Comparison of ENCODE assay signal across 8 cellular contexts in genomic region chr2:171894612-171894947, GRCh38. TPM values are rescaled to one million over a fixed set of nuclear protein-coding genes. Genes with fewer than 3 reads are reported as not detected.
A peak's percentile ranks its signal among the peaks of the same experiment; 100 is the strongest.
DNase-seq lines count a peak whose midpoint lies in the region; ATAC-seq and TF ChIP-seq lines count a peak whose summit lies in the region.

No MANE protein-coding gene starts in this region.

- H3K9me3 ChIP-seq in BLaER1 treated with 17β-estradiol and CSF1 and Interleukin-3, amounts not matched to agents 10 nM and 100 nM (replicated peaks in 1 of 11) = peaks cover 0 to 16% (median 13%) of the 10 kb centered on the region in 11 experiments; a peak in 18 of 22 replicates
- H3K9me3 ChIP-seq in MM.1S (replicated peaks; ENCODE audit: insufficient read depth, low read length) = no peaks in the 10 kb centered on the region
- H3K9me3 ChIP-seq in effector memory CD4-positive, alpha-beta T cell (ENCODE audit: control insufficient read depth, low read length) = no peaks in the 10 kb centered on the region
- no peaks in the 10 kb centered on the region for H3K9me3 ChIP-seq in neural cell (ENCODE audit: low read length)

- H3K9ac ChIP-seq in BLaER1 treated with 17β-estradiol and CSF1 and Interleukin-3, amounts not matched to agents 10 nM and 100 nM = peak overlapping the region; percentile 81 to 91 (median 87)
- H3K9ac ChIP-seq in MM.1S (ENCODE audit: low read length) = peak overlapping the region; percentile 80; the same call in 1 of the 2 replicates
- peak overlapping the region; percentile 81 for H3K9ac ChIP-seq in neural cell (ENCODE audit: low read length)

- H2AFZ ChIP-seq in MM.1S (ENCODE audit: low read length) = peak overlapping the region; percentile 86
- H2AFZ ChIP-seq in neural cell (ENCODE audit: low read depth, low read length) = peak overlapping the region; percentile 81

- no peak for TF ChIP-seq RAD21 in neural cell (conservative IDR thresholded peaks at IDR 0.05)

- TF ChIP-seq CTCF in MM.1S (IDR thresholded peaks at IDR 0.05; ENCODE audit: low read length) (no peak), neural cell (IDR thresholded peaks at IDR 0.05; ENCODE audit: poor library complexity, severe bottlenecking) (no peak)

- H3K4me2 ChIP-seq in BLaER1 treated with 17β-estradiol and CSF1 and Interleukin-3, amounts not matched to agents 10 nM and 100 nM = peak overlapping the region; percentile 79 to 91 (median 86)
- H3K4me2 ChIP-seq in MM.1S (ENCODE audit: low read depth, low read length) (peak overlapping the region; percentile 79), neural cell (ENCODE audit: low read length) (peak overlapping the region; percentile 86)

- no peak for DNase-seq in MM.1S
- DNase-seq in effector memory CD4-positive, alpha-beta T cell = no peak
- DNase-seq in AML-193 (lab: John Stamatoyannopoulos, UW) = no peak
- DNase-seq in NCI-H1417 (lab: John Stamatoyannopoulos, UW) = no peak
- DNase-seq in stimulated activated CD4-positive, alpha-beta T cell treated with anti-CD3 and anti-CD28 coated beads, Interleukin-15, amount 100 ng/mL, for 24 hours = no peak

- H3K79me2 ChIP-seq in MM.1S (ENCODE audit: low read length) (peaks cover 24% of the 10 kb centered on the region), neural cell (replicated peaks; ENCODE audit: insufficient read depth, low read length) (peaks cover 24% of the 10 kb centered on the region)

- H3K27me3 ChIP-seq in BLaER1 treated with 17β-estradiol and CSF1 and Interleukin-3, amounts not matched to agents 10 nM and 100 nM = no peaks in the 10 kb centered on the region
- H3K27me3 ChIP-seq in MM.1S (replicated peaks; ENCODE audit: insufficient read depth, low read length) (no peaks in the 10 kb centered on the region), neural cell (ENCODE audit: insufficient read depth, low read depth, low read length) (no peaks in the 10 kb centered on the region)
- no peaks in the 10 kb centered on the region for H3K27me3 ChIP-seq in effector memory CD4-positive, alpha-beta T cell (replicated peaks; ENCODE audit: control insufficient read depth, insufficient read depth, low read length, poor library complexity, severe bottlenecking)

- ATAC-seq in HG03095 (IDR thresholded peaks at IDR 0.05; ENCODE audit: unreplicated experiment) = no peak

- no peak for TF ChIP-seq EP300 in neural cell (conservative IDR thresholded peaks at IDR 0.05; ENCODE audit: poor library complexity, severe bottlenecking)

- H4K20me1 ChIP-seq in BLaER1 treated with 17β-estradiol and CSF1 and Interleukin-3, amounts not matched to agents 10 nM and 100 nM = no peaks in the 10 kb centered on the region
- H4K20me1 ChIP-seq in MM.1S (ENCODE audit: insufficient read depth, low read length) = no peaks in the 10 kb centered on the region
- H4K20me1 ChIP-seq in neural cell (ENCODE audit: insufficient read depth) = no peaks in the 10 kb centered on the region

- peak overlapping the region; percentile 77 to 91 (median 86) for H3K27ac ChIP-seq in BLaER1 treated with 17β-estradiol and CSF1 and Interleukin-3, amounts not matched to agents 10 nM and 100 nM
- H3K27ac ChIP-seq in MM.1S (ENCODE audit: low read length) = no peak overlapping the region
- H3K27ac ChIP-seq in effector memory CD4-positive, alpha-beta T cell (ENCODE audit: insufficient read depth, low read length, poor library complexity, severe bottlenecking) = peak overlapping the region; percentile 73
- H3K27ac ChIP-seq in neural cell (ENCODE audit: low read length) = peak overlapping the region; percentile 77

- H3K4me1 ChIP-seq in BLaER1 treated with 17β-estradiol and CSF1 and Interleukin-3, amounts not matched to agents 10 nM and 100 nM = peaks cover 8 to 20% (median 16%) of the 10 kb centered on the region in 10 experiments
- H3K4me1 ChIP-seq in MM.1S (ENCODE audit: low read length) = peaks cover 3% of the 10 kb centered on the region; the same call in 1 of the 2 replicates
- peaks cover 5% of the 10 kb centered on the region for H3K4me1 ChIP-seq in effector memory CD4-positive, alpha-beta T cell (ENCODE audit: control insufficient read depth, insufficient read depth, low read length, poor library complexity, severe bottlenecking)

- H3F3A ChIP-seq in MM.1S (ENCODE audit: insufficient read depth, low read length) = no peaks in the 10 kb centered on the region
- H3F3A ChIP-seq in neural cell (ENCODE audit: insufficient read depth, low read length, poor library complexity, severe bottlenecking) = no peaks in the 10 kb centered on the region

- H3K9me2 ChIP-seq in MM.1S (replicated peaks; ENCODE audit: insufficient read depth, low read length) (no peaks in the 10 kb centered on the region), neural cell (ENCODE audit: insufficient read depth, low read length) (no peaks in the 10 kb centered on the region)

- peak overlapping the region; percentile 74 to 87 (median 80) for H3K4me3 ChIP-seq in BLaER1 treated with 17β-estradiol and CSF1 and Interleukin-3, amounts not matched to agents 10 nM and 100 nM
- H3K4me3 ChIP-seq in MM.1S (ENCODE audit: low read length) = peak overlapping the region; percentile 99
- H3K4me3 ChIP-seq in effector memory CD4-positive, alpha-beta T cell (ENCODE audit: insufficient read depth, low read depth, low read length, poor library complexity, severe bottlenecking) = peak overlapping the region; percentile 99
- H3K4me3 ChIP-seq in neural cell (ENCODE audit: low read length) = peak overlapping the region; percentile 78

- H3K36me3 ChIP-seq in BLaER1 treated with 17β-estradiol and CSF1 and Interleukin-3, amounts not matched to agents 10 nM and 100 nM = peaks cover 0 to 13% (median 7%) of the 10 kb centered on the region in 11 experiments; a peak in 8 of 22 replicates
- H3K36me3 ChIP-seq in MM.1S (replicated peaks; ENCODE audit: insufficient read depth, low read length) (no peaks in the 10 kb centered on the region), neural cell (ENCODE audit: insufficient read depth, low read length) (peaks cover 6% of the 10 kb centered on the region)
- no peaks in the 10 kb centered on the region for H3K36me3 ChIP-seq in effector memory CD4-positive, alpha-beta T cell (ENCODE audit: control insufficient read depth, insufficient read depth, low read length)

TF ChIP-seq in neural cell, 6 proteins besides CTCF, POLR2A, EP300 and RAD21:
- TF ChIP-seq SMC3 (conservative IDR thresholded peaks at IDR 0.05; ENCODE audit: poor library complexity) = no peak
- TF ChIP-seq EZH2 (IDR thresholded peaks at IDR 0.05; ENCODE audit: borderline replicate concordance, insufficient read depth, low read length, poor library complexity, severe bottlenecking) = no peak
- TF ChIP-seq TAF1 (IDR thresholded peaks at IDR 0.05; ENCODE audit: low read depth) = no peak
- TF ChIP-seq REST (IDR thresholded peaks at IDR 0.05; ENCODE audit: borderline replicate concordance) = no peak
- no peak for TF ChIP-seq MXI1 (conservative IDR thresholded peaks at IDR 0.05; ENCODE audit: poor library complexity, severe bottlenecking)

RNA-seq across cellular contexts. Expression of gene SLC25A12, which starts 0.5 kb away (rescaled TPM):
- polyA plus RNA-seq in neural cell = 111 and 122 TPM in 2 replicates
- polyA minus RNA-seq in neural cell = 106 and 114 TPM in 2 replicates

RNA-seq across cellular contexts. Expression of gene HAT1, which starts 27.7 kb away (rescaled TPM):
- polyA plus RNA-seq in neural cell = 30.6 and 39.8 TPM in 2 replicates
- 41.1 and 44.3 TPM in 2 replicates for polyA minus RNA-seq in neural cell
